ENCODE assay signal across 1 cellular context in the genomic region with DNA sequence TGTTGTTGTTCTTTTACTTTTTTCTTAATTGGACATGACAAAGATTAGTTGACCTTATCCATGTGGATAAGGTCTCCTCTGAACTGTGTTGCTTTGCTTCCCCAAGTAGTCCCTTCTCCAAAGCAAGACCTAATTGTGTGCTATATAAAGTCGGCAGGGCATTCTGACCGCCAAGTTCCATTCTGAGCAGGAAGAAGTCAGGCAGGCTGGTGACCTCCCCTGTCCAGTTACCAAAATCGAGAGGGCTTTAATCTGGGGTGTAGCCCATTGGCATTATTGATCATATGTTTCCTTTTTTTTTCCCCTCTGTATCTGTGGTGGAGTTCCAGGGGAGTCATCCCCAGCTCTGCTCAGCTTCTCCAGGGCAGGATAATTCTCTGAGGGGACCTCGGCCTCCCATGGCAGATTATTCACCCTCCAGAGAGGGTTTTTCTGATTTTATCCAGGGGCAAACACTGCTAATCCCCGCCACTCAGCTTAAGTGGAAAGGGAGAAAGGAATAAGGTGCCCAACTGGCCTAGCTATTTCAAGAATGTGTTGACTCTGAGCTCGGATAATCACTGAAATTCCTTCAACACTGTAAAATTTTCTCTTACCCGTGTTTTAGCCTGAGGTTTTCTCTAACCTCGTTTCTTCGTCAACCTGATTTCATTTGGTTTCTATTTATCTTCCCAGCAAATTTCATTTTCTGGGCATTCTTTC.
TF ChIP-seq lines count a peak whose summit lies in the region.

No MANE protein-coding gene starts in this region.

TF ChIP-seq in H1, 55 proteins besides CTCF, POLR2A, EP300 and RAD21:
- TF ChIP-seq, protein P1, sequence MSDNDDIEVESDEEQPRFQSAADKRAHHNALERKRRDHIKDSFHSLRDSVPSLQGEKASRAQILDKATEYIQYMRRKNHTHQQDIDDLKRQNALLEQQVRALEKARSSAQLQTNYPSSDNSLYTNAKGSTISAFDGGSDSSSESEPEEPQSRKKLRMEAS (IDR thresholded peaks at IDR 0.05), result no peak
- TF ChIP-seq YY1 (IDR thresholded peaks at IDR 0.05; ENCODE audit: low read depth, low read length) (no peak), CEBPB (IDR thresholded peaks at IDR 0.05; ENCODE audit: low read depth, low read length) (no peak), POLR2AphosphoS5 (IDR thresholded peaks at IDR 0.05; ENCODE audit: low read depth, low read length) (no peak), SP4 (IDR thresholded peaks at IDR 0.05; ENCODE audit: low read length) (no peak), TEAD4 (IDR thresholded peaks at IDR 0.05; ENCODE audit: low read depth, low read length) (peak; percentile 97), HDAC6 (IDR thresholded peaks at IDR 0.05; ENCODE audit: low read depth, low read length) (no peak), NANOG (IDR thresholded peaks at IDR 0.05; ENCODE audit: insufficient read depth, low read depth, low read length, poor library complexity, severe bottlenecking) (peak; percentile 68), GTF2F1 (IDR thresholded peaks at IDR 0.05; ENCODE audit: borderline replicate concordance, low read depth, low read length) (no peak), SIN3A (conservative IDR thresholded peaks at IDR 0.05 in 1 of 2, IDR thresholded peaks at IDR 0.05 in 1 of 2; ENCODE audit: low read depth in 1 of 2, low read length in 2 of 2) (no peak), RXRA (IDR thresholded peaks at IDR 0.05; ENCODE audit: insufficient read depth, low read depth, low read length) (no peak), BCL11A (IDR thresholded peaks at IDR 0.05; ENCODE audit: low read depth in 2 of 2, low read length in 2 of 2) (peak in 1 of 2 experiments; percentile 39), MAFK (IDR thresholded peaks at IDR 0.05; ENCODE audit: low read depth, low read length) (no peak), SIX5 (IDR thresholded peaks at IDR 0.05; ENCODE audit: low read depth, low read length) (no peak), CTBP2 (IDR thresholded peaks at IDR 0.05; ENCODE audit: borderline replicate concordance, insufficient read depth, insufficient read length, low read length) (no peak), TAF1 (IDR thresholded peaks at IDR 0.05; ENCODE audit: low read depth, low read length) (no peak), NRF1 (IDR thresholded peaks at IDR 0.05; ENCODE audit: low read depth, low read length) (no peak), ZNF274 (IDR thresholded peaks at IDR 0.05; ENCODE audit: borderline replicate concordance, extremely low read depth, low read length) (no peak), KDM4A (IDR thresholded peaks at IDR 0.05; ENCODE audit: low read depth, low read length, severe bottlenecking) (no peak), RFX5 (IDR thresholded peaks at IDR 0.05; ENCODE audit: borderline replicate concordance, low read depth, low read length) (no peak), ASH2L (IDR thresholded peaks at IDR 0.05; ENCODE audit: low read length) (peak; percentile 37), CHD1 (IDR thresholded peaks at IDR 0.05; ENCODE audit: low read depth, low read length) (no peak), SP1 (IDR thresholded peaks at IDR 0.05; ENCODE audit: low read depth, low read length) (0 out of 2 replicates have a peak, but pooled peaks have one; percentile 72), CBX8 (IDR thresholded peaks at IDR 0.05; ENCODE audit: borderline replicate concordance, low read depth, low read length) (no peak), RBBP5 (IDR thresholded peaks at IDR 0.05; ENCODE audit: borderline replicate concordance, low read depth, low read length) (no peak), TBP (IDR thresholded peaks at IDR 0.05; ENCODE audit: low read depth, low read length) (no peak), EGR1 (IDR thresholded peaks at IDR 0.05; ENCODE audit: borderline replicate concordance, low read depth, low read length) (no peak), KDM5A (IDR thresholded peaks at IDR 0.05; ENCODE audit: low read length) (no peak), FOSL1 (IDR thresholded peaks at IDR 0.05; ENCODE audit: insufficient read depth, low read depth, low read length) (no peak), GABPA (IDR thresholded peaks at IDR 0.05; ENCODE audit: borderline replicate concordance, insufficient read depth, low read length) (no peak), BRCA1 (IDR thresholded peaks at IDR 0.05; ENCODE audit: low read depth, low read length) (no peak), SAP30 (IDR thresholded peaks at IDR 0.05; ENCODE audit: insufficient read depth, insufficient replicate concordance, low read length) (no peak), TCF12 (IDR thresholded peaks at IDR 0.05; ENCODE audit: low read depth, low read length) (no peak), CREB1 (IDR thresholded peaks at IDR 0.05) (no peak), JUND (IDR thresholded peaks at IDR 0.05; ENCODE audit: low read length) (peak; percentile 40; the same call in 1 of the 2 replicates), HDAC2 (IDR thresholded peaks at IDR 0.05; ENCODE audit: borderline replicate concordance in 1 of 2, low read depth in 2 of 2, low read length in 2 of 2) (0 out of 4 replicates have a peak, but pooled peaks of 1 of the 2 experiments have one; percentile 36), PHF8 (conservative IDR thresholded peaks at IDR 0.05; ENCODE audit: low read depth, low read length) (no peak), EZH2 (IDR thresholded peaks at IDR 0.05; ENCODE audit: low read depth, low read length, severe bottlenecking) (no peak), SP2 (IDR thresholded peaks at IDR 0.05; ENCODE audit: low read length) (no peak), KDM1A (IDR thresholded peaks at IDR 0.05; ENCODE audit: borderline replicate concordance, low read length) (no peak), JUN (IDR thresholded peaks at IDR 0.05; ENCODE audit: low read depth, low read length) (no peak), SIRT6 (IDR thresholded peaks at IDR 0.05; ENCODE audit: low read length) (no peak), SRF (IDR thresholded peaks at IDR 0.05; ENCODE audit: low read depth, low read length) (no peak), CHD2 (IDR thresholded peaks at IDR 0.05; ENCODE audit: low read length) (no peak), POU5F1 (IDR thresholded peaks at IDR 0.05; ENCODE audit: low read depth, low read length) (no peak)
- TF ChIP-seq, protein P2, sequence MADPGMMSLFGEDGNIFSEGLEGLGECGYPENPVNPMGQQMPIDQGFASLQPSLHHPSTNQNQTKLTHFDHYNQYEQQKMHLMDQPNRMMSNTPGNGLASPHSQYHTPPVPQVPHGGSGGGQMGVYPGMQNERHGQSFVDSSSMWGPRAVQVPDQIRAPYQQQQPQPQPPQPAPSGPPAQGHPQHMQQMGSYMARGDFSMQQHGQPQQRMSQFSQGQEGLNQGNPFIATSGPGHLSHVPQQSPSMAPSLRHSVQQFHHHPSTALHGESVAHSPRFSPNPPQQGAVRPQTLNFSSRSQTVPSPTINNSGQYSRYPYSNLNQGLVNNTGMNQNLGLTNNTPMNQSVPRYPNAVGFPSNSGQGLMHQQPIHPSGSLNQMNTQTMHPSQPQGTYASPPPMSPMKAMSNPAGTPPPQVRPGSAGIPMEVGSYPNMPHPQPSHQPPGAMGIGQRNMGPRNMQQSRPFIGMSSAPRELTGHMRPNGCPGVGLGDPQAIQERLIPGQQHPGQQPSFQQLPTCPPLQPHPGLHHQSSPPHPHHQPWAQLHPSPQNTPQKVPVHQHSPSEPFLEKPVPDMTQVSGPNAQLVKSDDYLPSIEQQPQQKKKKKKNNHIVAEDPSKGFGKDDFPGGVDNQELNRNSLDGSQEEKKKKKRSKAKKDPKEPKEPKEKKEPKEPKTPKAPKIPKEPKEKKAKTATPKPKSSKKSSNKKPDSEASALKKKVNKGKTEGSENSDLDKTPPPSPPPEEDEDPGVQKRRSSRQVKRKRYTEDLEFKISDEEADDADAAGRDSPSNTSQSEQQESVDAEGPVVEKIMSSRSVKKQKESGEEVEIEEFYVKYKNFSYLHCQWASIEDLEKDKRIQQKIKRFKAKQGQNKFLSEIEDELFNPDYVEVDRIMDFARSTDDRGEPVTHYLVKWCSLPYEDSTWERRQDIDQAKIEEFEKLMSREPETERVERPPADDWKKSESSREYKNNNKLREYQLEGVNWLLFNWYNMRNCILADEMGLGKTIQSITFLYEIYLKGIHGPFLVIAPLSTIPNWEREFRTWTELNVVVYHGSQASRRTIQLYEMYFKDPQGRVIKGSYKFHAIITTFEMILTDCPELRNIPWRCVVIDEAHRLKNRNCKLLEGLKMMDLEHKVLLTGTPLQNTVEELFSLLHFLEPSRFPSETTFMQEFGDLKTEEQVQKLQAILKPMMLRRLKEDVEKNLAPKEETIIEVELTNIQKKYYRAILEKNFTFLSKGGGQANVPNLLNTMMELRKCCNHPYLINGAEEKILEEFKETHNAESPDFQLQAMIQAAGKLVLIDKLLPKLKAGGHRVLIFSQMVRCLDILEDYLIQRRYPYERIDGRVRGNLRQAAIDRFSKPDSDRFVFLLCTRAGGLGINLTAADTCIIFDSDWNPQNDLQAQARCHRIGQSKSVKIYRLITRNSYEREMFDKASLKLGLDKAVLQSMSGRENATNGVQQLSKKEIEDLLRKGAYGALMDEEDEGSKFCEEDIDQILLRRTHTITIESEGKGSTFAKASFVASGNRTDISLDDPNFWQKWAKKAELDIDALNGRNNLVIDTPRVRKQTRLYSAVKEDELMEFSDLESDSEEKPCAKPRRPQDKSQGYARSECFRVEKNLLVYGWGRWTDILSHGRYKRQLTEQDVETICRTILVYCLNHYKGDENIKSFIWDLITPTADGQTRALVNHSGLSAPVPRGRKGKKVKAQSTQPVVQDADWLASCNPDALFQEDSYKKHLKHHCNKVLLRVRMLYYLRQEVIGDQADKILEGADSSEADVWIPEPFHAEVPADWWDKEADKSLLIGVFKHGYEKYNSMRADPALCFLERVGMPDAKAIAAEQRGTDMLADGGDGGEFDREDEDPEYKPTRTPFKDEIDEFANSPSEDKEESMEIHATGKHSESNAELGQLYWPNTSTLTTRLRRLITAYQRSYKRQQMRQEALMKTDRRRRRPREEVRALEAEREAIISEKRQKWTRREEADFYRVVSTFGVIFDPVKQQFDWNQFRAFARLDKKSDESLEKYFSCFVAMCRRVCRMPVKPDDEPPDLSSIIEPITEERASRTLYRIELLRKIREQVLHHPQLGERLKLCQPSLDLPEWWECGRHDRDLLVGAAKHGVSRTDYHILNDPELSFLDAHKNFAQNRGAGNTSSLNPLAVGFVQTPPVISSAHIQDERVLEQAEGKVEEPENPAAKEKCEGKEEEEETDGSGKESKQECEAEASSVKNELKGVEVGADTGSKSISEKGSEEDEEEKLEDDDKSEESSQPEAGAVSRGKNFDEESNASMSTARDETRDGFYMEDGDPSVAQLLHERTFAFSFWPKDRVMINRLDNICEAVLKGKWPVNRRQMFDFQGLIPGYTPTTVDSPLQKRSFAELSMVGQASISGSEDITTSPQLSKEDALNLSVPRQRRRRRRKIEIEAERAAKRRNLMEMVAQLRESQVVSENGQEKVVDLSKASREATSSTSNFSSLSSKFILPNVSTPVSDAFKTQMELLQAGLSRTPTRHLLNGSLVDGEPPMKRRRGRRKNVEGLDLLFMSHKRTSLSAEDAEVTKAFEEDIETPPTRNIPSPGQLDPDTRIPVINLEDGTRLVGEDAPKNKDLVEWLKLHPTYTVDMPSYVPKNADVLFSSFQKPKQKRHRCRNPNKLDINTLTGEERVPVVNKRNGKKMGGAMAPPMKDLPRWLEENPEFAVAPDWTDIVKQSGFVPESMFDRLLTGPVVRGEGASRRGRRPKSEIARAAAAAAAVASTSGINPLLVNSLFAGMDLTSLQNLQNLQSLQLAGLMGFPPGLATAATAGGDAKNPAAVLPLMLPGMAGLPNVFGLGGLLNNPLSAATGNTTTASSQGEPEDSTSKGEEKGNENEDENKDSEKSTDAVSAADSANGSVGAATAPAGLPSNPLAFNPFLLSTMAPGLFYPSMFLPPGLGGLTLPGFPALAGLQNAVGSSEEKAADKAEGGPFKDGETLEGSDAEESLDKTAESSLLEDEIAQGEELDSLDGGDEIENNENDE (IDR thresholded peaks at IDR 0.05; ENCODE audit: insufficient replicate concordance, low read length), result no peak
- TF ChIP-seq, protein P3, sequence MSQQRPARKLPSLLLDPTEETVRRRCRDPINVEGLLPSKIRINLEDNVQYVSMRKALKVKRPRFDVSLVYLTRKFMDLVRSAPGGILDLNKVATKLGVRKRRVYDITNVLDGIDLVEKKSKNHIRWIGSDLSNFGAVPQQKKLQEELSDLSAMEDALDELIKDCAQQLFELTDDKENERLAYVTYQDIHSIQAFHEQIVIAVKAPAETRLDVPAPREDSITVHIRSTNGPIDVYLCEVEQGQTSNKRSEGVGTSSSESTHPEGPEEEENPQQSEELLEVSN (IDR thresholded peaks at IDR 0.05), result no peak
- TF ChIP-seq, protein P4, sequence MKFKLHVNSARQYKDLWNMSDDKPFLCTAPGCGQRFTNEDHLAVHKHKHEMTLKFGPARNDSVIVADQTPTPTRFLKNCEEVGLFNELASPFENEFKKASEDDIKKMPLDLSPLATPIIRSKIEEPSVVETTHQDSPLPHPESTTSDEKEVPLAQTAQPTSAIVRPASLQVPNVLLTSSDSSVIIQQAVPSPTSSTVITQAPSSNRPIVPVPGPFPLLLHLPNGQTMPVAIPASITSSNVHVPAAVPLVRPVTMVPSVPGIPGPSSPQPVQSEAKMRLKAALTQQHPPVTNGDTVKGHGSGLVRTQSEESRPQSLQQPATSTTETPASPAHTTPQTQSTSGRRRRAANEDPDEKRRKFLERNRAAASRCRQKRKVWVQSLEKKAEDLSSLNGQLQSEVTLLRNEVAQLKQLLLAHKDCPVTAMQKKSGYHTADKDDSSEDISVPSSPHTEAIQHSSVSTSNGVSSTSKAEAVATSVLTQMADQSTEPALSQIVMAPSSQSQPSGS (IDR thresholded peaks at IDR 0.05; ENCODE audit: low read length), result no peak
- TF ChIP-seq, protein P5, sequence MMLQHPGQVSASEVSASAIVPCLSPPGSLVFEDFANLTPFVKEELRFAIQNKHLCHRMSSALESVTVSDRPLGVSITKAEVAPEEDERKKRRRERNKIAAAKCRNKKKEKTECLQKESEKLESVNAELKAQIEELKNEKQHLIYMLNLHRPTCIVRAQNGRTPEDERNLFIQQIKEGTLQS (IDR thresholded peaks at IDR 0.05; ENCODE audit: insufficient read depth, low read depth, low read length), result no peak
- TF ChIP-seq, protein P6, sequence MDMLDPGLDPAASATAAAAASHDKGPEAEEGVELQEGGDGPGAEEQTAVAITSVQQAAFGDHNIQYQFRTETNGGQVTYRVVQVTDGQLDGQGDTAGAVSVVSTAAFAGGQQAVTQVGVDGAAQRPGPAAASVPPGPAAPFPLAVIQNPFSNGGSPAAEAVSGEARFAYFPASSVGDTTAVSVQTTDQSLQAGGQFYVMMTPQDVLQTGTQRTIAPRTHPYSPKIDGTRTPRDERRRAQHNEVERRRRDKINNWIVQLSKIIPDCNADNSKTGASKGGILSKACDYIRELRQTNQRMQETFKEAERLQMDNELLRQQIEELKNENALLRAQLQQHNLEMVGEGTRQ (IDR thresholded peaks at IDR 0.05; ENCODE audit: low read length), result no peak
